In the genomic region with DNA sequence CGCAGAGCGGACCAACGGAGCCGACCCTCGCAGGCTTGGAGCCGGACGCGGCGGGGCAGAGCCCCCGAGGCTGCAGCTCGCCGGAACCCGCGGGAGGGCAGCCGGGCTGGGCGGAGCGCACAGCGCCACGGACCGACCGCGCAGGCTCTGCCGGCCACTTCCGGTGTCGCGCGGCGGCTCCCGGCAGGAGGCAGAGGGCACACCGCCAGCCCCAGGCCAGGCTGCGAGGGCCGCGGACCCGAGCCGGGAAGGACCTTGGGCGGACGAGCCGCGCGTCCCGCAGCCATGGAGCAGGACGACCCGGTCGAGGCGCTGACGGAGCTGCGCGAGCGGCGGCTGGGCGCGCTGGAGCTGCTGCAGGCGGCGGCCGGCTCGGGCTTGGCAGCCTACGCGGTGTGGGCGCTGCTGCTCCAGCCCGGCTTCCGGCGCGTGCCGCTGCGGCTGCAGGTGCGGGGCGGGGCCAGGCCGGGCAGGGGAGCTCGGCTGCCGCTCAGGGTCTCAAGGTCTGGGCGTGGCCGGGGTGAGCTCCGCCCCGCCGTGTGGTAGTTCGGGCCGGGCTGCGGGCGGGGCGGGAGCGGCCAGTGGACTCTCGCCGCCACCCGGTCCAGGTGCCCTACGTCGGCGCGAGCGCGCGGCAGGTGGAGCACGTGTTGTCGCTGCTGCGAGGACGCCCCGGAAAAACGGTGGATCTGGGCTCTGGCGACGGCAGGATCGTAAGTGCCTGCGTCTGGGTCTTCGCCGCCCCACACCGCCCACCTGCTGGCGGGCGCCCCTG, we compare ENCODE assay signal across 1 cellular context.
TF ChIP-seq lines count a peak whose summit lies in the region.

A gene with protein sequence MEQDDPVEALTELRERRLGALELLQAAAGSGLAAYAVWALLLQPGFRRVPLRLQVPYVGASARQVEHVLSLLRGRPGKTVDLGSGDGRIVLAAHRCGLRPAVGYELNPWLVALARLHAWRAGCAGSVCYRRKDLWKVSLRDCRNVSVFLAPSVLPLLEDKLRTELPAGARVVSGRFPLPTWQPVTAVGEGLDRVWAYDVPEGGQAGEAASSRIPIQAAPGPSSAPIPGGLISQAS (plus strand): TSS at position 157 of the 775 bp plus-strand sequence. CDS start 129 bp downstream, at position 286.

TF ChIP-seq in HCT116, 20 proteins besides CTCF, POLR2A, EP300 and RAD21 (continued from another document):
- TF ChIP-seq CBX3 (IDR thresholded peaks at IDR 0.05; ENCODE audit: low read depth) (no peak), SP1 (IDR thresholded peaks at IDR 0.05; ENCODE audit: low read depth) (no peak), ZNF274 (IDR thresholded peaks at IDR 0.05; ENCODE audit: low read depth, low read length) (no peak)
- TF ChIP-seq, protein P1, sequence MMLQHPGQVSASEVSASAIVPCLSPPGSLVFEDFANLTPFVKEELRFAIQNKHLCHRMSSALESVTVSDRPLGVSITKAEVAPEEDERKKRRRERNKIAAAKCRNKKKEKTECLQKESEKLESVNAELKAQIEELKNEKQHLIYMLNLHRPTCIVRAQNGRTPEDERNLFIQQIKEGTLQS (IDR thresholded peaks at IDR 0.05) = no peak
- TF ChIP-seq, protein P2, sequence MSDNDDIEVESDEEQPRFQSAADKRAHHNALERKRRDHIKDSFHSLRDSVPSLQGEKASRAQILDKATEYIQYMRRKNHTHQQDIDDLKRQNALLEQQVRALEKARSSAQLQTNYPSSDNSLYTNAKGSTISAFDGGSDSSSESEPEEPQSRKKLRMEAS (IDR thresholded peaks at IDR 0.05) = no peak
